8 cellular contexts compared by ENCODE assay signal in genomic region chr20:35664544-35665206, GRCh38. TPM values are rescaled to one million over a fixed set of nuclear protein-coding genes. Genes with fewer than 3 reads are reported as not detected.
DNase-seq lines count a peak whose midpoint lies in the region; ATAC-seq and TF ChIP-seq lines count a peak whose summit lies in the region.

CPNE1 (minus strand) TSS chr20:35664900; CDS start chr20:35632923, 31,977 bp downstream.
RBM12 (minus strand) TSS chr20:35664900; CDS start chr20:35655322, 9,578 bp downstream.

- peak within 1 kb of the TSS; percentile 91 for H3K4me3 ChIP-seq in astrocyte of the cerebellum (ENCODE audit: low read depth, low read length)
- peak within 1 kb of the TSS; percentile 94 for H3K4me3 ChIP-seq in hepatocyte
- peak within 1 kb of the TSS; percentile 77 to 84 for H3K4me3 ChIP-seq in aorta (ENCODE audit: low read length in 2 of 2)

- intact Hi-C loops in aorta (cut with DNase I), result loop anchor here in 1 of 2 donors (5.0 kb wide), 1 partner anchor 47 kb away; the partner anchor contains the start of gene SPAG4

- H3K9me3 ChIP-seq in hepatocyte (ENCODE audit: low read depth) (no peaks in the 10 kb centered on the region), aorta (ENCODE audit: control insufficient read depth, low read length) (no peaks in the 10 kb centered on the region)

- H3K9me2 ChIP-seq in hepatocyte (replicated peaks; ENCODE audit: insufficient read depth), result no peaks in the 10 kb centered on the region

- peaks cover 41% of the 10 kb centered on the region for H4K20me1 ChIP-seq in hepatocyte (ENCODE audit: insufficient read depth, poor library complexity, severe bottlenecking)

- H3K4me2 ChIP-seq in hepatocyte, result peak within 1 kb of the TSS; percentile 97

- H3K27me3 ChIP-seq in hepatocyte, result no peaks in the 10 kb centered on the region
- no peaks in the 10 kb centered on the region for H3K27me3 ChIP-seq in aorta (ENCODE audit: control insufficient read depth in 1 of 2, insufficient read depth in 2 of 2, low read length in 1 of 2)

- under 1% methylated on average over 45 of the region's 57 CpGs for WGBS in hepatocyte (ENCODE audit: low lambda C conversion rate, missing lambda C conversion rate)
- WGBS in aorta, 2 donors, result 1% methylated on average over 54 to 57 of the region's 57 CpGs

- H3K4me1 ChIP-seq in hepatocyte (ENCODE audit: insufficient read depth) (peaks cover 15% of the 10 kb centered on the region), aorta (ENCODE audit: control insufficient read depth in 1 of 2, insufficient read depth in 2 of 2, low read length in 2 of 2) (peaks cover 0 to 6% of the 10 kb centered on the region in 2 donors)

- H3K79me2 ChIP-seq in hepatocyte, result peaks cover 49% of the 10 kb centered on the region

- H2AFZ ChIP-seq in hepatocyte, result peak within 1 kb of the TSS; percentile 81

- H3K36me3 ChIP-seq in hepatocyte (replicated peaks; ENCODE audit: insufficient read depth, low read depth) (no peaks in the 10 kb centered on the region), aorta (ENCODE audit: control insufficient read depth in 1 of 2, insufficient read depth in 2 of 2, low read length in 1 of 2) (peaks cover 0 to 3% of the 10 kb centered on the region in 2 donors)

- peak; percentile 98 for TF ChIP-seq POLR2A in GM18505 (IDR thresholded peaks at IDR 0.05; ENCODE audit: borderline replicate concordance, extremely low read depth, insufficient read depth, insufficient read length)

- in situ Hi-C loops in astrocyte of the cerebellum (cut with HindIII; ENCODE audit: low sequenced_read_pairs), result no loop called here

- H3K27ac ChIP-seq in hepatocyte, result peak within 1 kb of the TSS; percentile 94
- peak within 1 kb of the TSS; percentile 63 to 93 for H3K27ac ChIP-seq in aorta (ENCODE audit: low read depth in 1 of 2, low read length in 2 of 2)

- peak; percentile 91 to 94 for DNase-seq in NCI-H2081 (lab: John Stamatoyannopoulos, UW)
- DNase-seq in T-helper 9 cell, result peak; percentile 87
- DNase-seq in astrocyte of the cerebellum (ENCODE audit: low read depth), result peak; percentile 82
- peak; percentile 96 for DNase-seq in hepatocyte (ENCODE audit: low spot score)
- DNase-seq in renal cortical epithelial cell (ENCODE audit: low read depth), result peak; percentile 84
- DNase-seq in aorta, result peak; percentile 96 to 97

- no peak for TF ChIP-seq CTCF in astrocyte of the cerebellum (IDR thresholded peaks at IDR 0.05; ENCODE audit: low read depth, low read length, missing control alignments)
- TF ChIP-seq CTCF in hepatocyte (IDR thresholded peaks at IDR 0.05; ENCODE audit: poor library complexity), result peak; percentile 4

- ATAC-seq in GM18505 (IDR thresholded peaks at IDR 0.05; ENCODE audit: unreplicated experiment), result peak; percentile 71
- ATAC-seq in HG02973 (IDR thresholded peaks at IDR 0.05; ENCODE audit: unreplicated experiment), result peak; percentile 62
- ATAC-seq in aorta (ENCODE audit: low FRiP score), result peak; percentile 97

RNA-seq across cellular contexts. Expression of gene CPNE1, which starts in this region (rescaled TPM):
- total RNA-seq in hepatocyte, result 66.9 and 68.9 TPM in 2 replicates
- polyA plus RNA-seq in hepatocyte, result 91.1 and 93.4 TPM in 2 replicates
- 73.1 and 119 TPM in 2 replicates for total RNA-seq in renal cortical epithelial cell
- 100 to 1,000 TPM; 176 to 204 TPM for total RNA-seq in aorta
- polyA plus RNA-seq in aorta, result 100 to 1,000 TPM in 1 of 2 donors, 10 to 100 TPM in 1; 79.0 to 265 TPM

RNA-seq across cellular contexts. Expression of gene RBM12, which starts in this region (rescaled TPM):
- total RNA-seq in hepatocyte (53.7 and 57.3 TPM in 2 replicates), renal cortical epithelial cell (55.6 and 59.0 TPM in 2 replicates), aorta (10 to 100 TPM; 73.3 to 79.3 TPM)
- polyA plus RNA-seq in hepatocyte (20.6 and 22.5 TPM in 2 replicates), aorta (10 to 100 TPM in 1 of 2 donors, 1 to 10 TPM in 1; 8.5 to 15.5 TPM)

Comparison
In these comparisons a context has a peak if more than half of its experiments do, and no peak if none do; other contexts are left out.
1. Peak in every context shown above with its lines: DNase-seq, ATAC-seq, H3K4me3 ChIP-seq and H3K27ac ChIP-seq.